Comparison of ENCODE assay signal across 33 cellular contexts in genomic region chr4:95593992-95594391, GRCh38. TPM values are rescaled to one million over a fixed set of nuclear protein-coding genes. Genes with fewer than 3 reads are reported as not detected.
"Had no signal": no experiment of that assay in that cellular context is flagged by ENCODE, and none has a peak within 500 bp of the region (broad histone marks: within the 10 kb centered on the region; RNA-seq: fewer than 3 reads in every experiment).

No MANE protein-coding gene starts in this region.

- H3K27ac Mint-ChIP-seq: activated CD4-positive, alpha-beta memory T cell treated with anti-CD3 and anti-CD28 coated beads for 36 hours; activated CD4-positive, alpha-beta T cell treated with anti-CD3 and anti-CD28 coated beads for 36 hours; activated CD4-positive, alpha-beta T cell treated with anti-CD3 and anti-CD28 coated beads, Interleukin-2, amount 10 ng/mL, durations not matched to agents 24 days and 14 days; activated CD8-positive, alpha-beta memory T cell treated with anti-CD3 and anti-CD28 coated beads, Interleukin-2, amount 10 ng/mL, durations not matched to agents 7 days and 5 days; activated CD8-positive, alpha-beta T cell treated with anti-CD3 and anti-CD28 coated beads, Interleukin-2, amount 10 ng/mL, durations not matched to agents 7 days and 5 days; activated naive CD4-positive, alpha-beta T cell treated with anti-CD3 and anti-CD28 coated beads, Interleukin-2, amount 10 ng/mL, durations not matched to agents 7 days and 5 days; activated naive CD4-positive, alpha-beta T cell treated with anti-CD3 and anti-CD28 coated beads, Interleukin-2, amount 50 U/mL, for 72 hours; activated naive CD8-positive, alpha-beta T cell treated with anti-CD3 and anti-CD28 coated beads, Interleukin-2, amount 10 ng/mL, durations not matched to agents 7 days and 5 days; activated T-cell treated with anti-CD3 and anti-CD28 coated beads, Interleukin-2, amount 50 U/mL, for 72 hours; brain; dendritic cell treated with granulocyte-macrophage colony-stimulating factor and Interleukin-4, amounts not matched to agents 40 ng/mL and 50 ng/mL, for 4 days; effector memory CD8-positive, alpha-beta T cell had no signal

- H3K4me3 Mint-ChIP-seq: activated CD4-positive, alpha-beta memory T cell treated with anti-CD3 and anti-CD28 coated beads for 36 hours; activated CD4-positive, alpha-beta T cell treated with anti-CD3 and anti-CD28 coated beads for 36 hours; activated CD4-positive, alpha-beta T cell treated with anti-CD3 and anti-CD28 coated beads, Interleukin-2, amount 10 ng/mL, durations not matched to agents 24 days and 14 days; activated CD8-positive, alpha-beta memory T cell treated with anti-CD3 and anti-CD28 coated beads, Interleukin-2, amount 10 ng/mL, durations not matched to agents 7 days and 5 days; activated CD8-positive, alpha-beta T cell treated with anti-CD3 and anti-CD28 coated beads, Interleukin-2, amount 10 ng/mL, durations not matched to agents 7 days and 5 days; activated naive CD4-positive, alpha-beta T cell treated with anti-CD3 and anti-CD28 coated beads, Interleukin-2, amount 10 ng/mL, durations not matched to agents 7 days and 5 days; activated naive CD8-positive, alpha-beta T cell treated with anti-CD3 and anti-CD28 coated beads, Interleukin-2, amount 10 ng/mL, durations not matched to agents 7 days and 5 days; activated T-cell treated with anti-CD3 and anti-CD28 coated beads, Interleukin-2, amount 50 U/mL, for 72 hours; brain; central memory CD8-positive, alpha-beta T cell; dendritic cell treated with granulocyte-macrophage colony-stimulating factor and Interleukin-4, amounts not matched to agents 40 ng/mL and 50 ng/mL, for 4 days; effector memory CD8-positive, alpha-beta T cell had no signal

- ATAC-seq: activated CD4-positive, alpha-beta T cell treated with anti-CD3 and anti-CD28 coated beads for 36 hours; activated CD8-positive, alpha-beta memory T cell treated with anti-CD3 and anti-CD28 coated beads, Interleukin-2, amount 10 ng/mL, durations not matched to agents 7 days and 5 days; activated CD8-positive, alpha-beta T cell treated with anti-CD3 and anti-CD28 coated beads, Interleukin-2, amount 10 ng/mL, durations not matched to agents 7 days and 5 days; activated naive CD4-positive, alpha-beta T cell treated with anti-CD3 and anti-CD28 coated beads, Interleukin-2, amount 50 U/mL, for 72 hours; activated T-cell treated with anti-CD3 and anti-CD28 coated beads, Interleukin-2, amount 50 U/mL, for 72 hours; effector memory CD8-positive, alpha-beta T cell; gastroesophageal sphincter; heart right ventricle had no signal

- H3K27me3 ChIP-seq: ascending aorta, breast epithelium, cardiac muscle cell, esophagus squamous epithelium, gastroesophageal sphincter, heart right ventricle had no signal

- H3K4me3 ChIP-seq: ascending aorta, breast epithelium, cardiac muscle cell, coronary artery, esophagus squamous epithelium, gastroesophageal sphincter, heart right ventricle had no signal

- H3K9me3 ChIP-seq: ascending aorta, breast epithelium, esophagus squamous epithelium, gastroesophageal sphincter, heart right ventricle had no signal

- H3K36me3 ChIP-seq: ascending aorta, breast epithelium, cardiac muscle cell, esophagus squamous epithelium, gastroesophageal sphincter, heart right ventricle had no signal

- DNase-seq: activated CD4-positive, alpha-beta memory T cell treated with anti-CD3 and anti-CD28 coated beads for 36 hours; activated CD4-positive, alpha-beta T cell treated with anti-CD3 and anti-CD28 coated beads for 36 hours; activated CD4-positive, CD25-positive, alpha-beta regulatory T cell; activated CD4-positive, CD25-positive, alpha-beta regulatory T cell treated with anti-CD3 and anti-CD28 coated beads, Interleukin-2, amount 50 U/mL, for 72 hours; activated CD8-positive, alpha-beta memory T cell treated with anti-CD3 and anti-CD28 coated beads, Interleukin-2, amount 10 ng/mL, durations not matched to agents 7 days and 5 days; activated CD8-positive, alpha-beta memory T cell treated with anti-CD3 and anti-CD28 coated beads, Interleukin-2, amount 50 U/mL, for 4 hours; activated CD8-positive, alpha-beta T cell treated with anti-CD3 and anti-CD28 coated beads, Interleukin-2, amount 10 ng/mL, durations not matched to agents 7 days and 5 days; activated gamma-delta T cell; activated naive CD4-positive, alpha-beta T cell; activated naive CD4-positive, alpha-beta T cell treated with anti-CD3 and anti-CD28 coated beads, Interleukin-2, amount 10 ng/mL, durations not matched to agents 7 days and 5 days; activated naive CD8-positive, alpha-beta T cell treated with anti-CD3 and anti-CD28 coated beads, Interleukin-2, amount 10 ng/mL, durations not matched to agents 7 days and 5 days; activated T-cell treated with anti-CD3 and anti-CD28 coated beads, Interleukin-2, amount 50 U/mL, for 1 hour; activated T-cell treated with anti-CD3 and anti-CD28 coated beads, Interleukin-2, amount 50 U/mL, for 72 hours; effector CD4-positive, alpha-beta T cell; effector memory CD8-positive, alpha-beta T cell; esophagus squamous epithelium; foreskin melanocyte; heart right ventricle; T-helper 2 cell had no signal

- H3K4me1 ChIP-seq: ascending aorta, breast epithelium, esophagus squamous epithelium, gastroesophageal sphincter, heart right ventricle had no signal

- FAIRE-seq: endothelial cell of umbilical vein had no signal

- H3K27me3 Mint-ChIP-seq: activated CD4-positive, alpha-beta memory T cell treated with anti-CD3 and anti-CD28 coated beads for 36 hours; activated CD4-positive, alpha-beta T cell treated with anti-CD3 and anti-CD28 coated beads for 36 hours; activated naive CD4-positive, alpha-beta T cell treated with anti-CD3 and anti-CD28 coated beads, Interleukin-2, amount 10 ng/mL, durations not matched to agents 7 days and 5 days; brain; central memory CD8-positive, alpha-beta T cell; dendritic cell treated with granulocyte-macrophage colony-stimulating factor and Interleukin-4, amounts not matched to agents 40 ng/mL and 50 ng/mL, for 4 days; effector memory CD8-positive, alpha-beta T cell had no signal

- H3K9me3 Mint-ChIP-seq: activated CD4-positive, alpha-beta memory T cell treated with anti-CD3 and anti-CD28 coated beads for 36 hours; activated CD4-positive, alpha-beta T cell treated with anti-CD3 and anti-CD28 coated beads, Interleukin-2, amount 10 ng/mL, durations not matched to agents 24 days and 14 days; activated naive CD4-positive, alpha-beta T cell treated with anti-CD3 and anti-CD28 coated beads, Interleukin-2, amount 10 ng/mL, durations not matched to agents 7 days and 5 days; activated naive CD4-positive, alpha-beta T cell treated with anti-CD3 and anti-CD28 coated beads, Interleukin-2, amount 50 U/mL, for 72 hours; activated T-cell treated with anti-CD3 and anti-CD28 coated beads, Interleukin-2, amount 50 U/mL, for 72 hours; brain; dendritic cell treated with granulocyte-macrophage colony-stimulating factor and Interleukin-4, amounts not matched to agents 40 ng/mL and 50 ng/mL, for 4 days had no signal

- H3K4me1 Mint-ChIP-seq: activated CD4-positive, alpha-beta T cell treated with anti-CD3 and anti-CD28 coated beads for 36 hours; activated CD4-positive, alpha-beta T cell treated with anti-CD3 and anti-CD28 coated beads, Interleukin-2, amount 10 ng/mL, durations not matched to agents 24 days and 14 days; activated CD8-positive, alpha-beta memory T cell treated with anti-CD3 and anti-CD28 coated beads, Interleukin-2, amount 10 ng/mL, durations not matched to agents 7 days and 5 days; activated naive CD4-positive, alpha-beta T cell treated with anti-CD3 and anti-CD28 coated beads, Interleukin-2, amount 10 ng/mL, durations not matched to agents 7 days and 5 days; activated naive CD8-positive, alpha-beta T cell treated with anti-CD3 and anti-CD28 coated beads, Interleukin-2, amount 10 ng/mL, durations not matched to agents 7 days and 5 days; brain; central memory CD8-positive, alpha-beta T cell had no signal

- H3K36me3 Mint-ChIP-seq: activated CD4-positive, alpha-beta memory T cell treated with anti-CD3 and anti-CD28 coated beads for 36 hours; activated CD8-positive, alpha-beta memory T cell treated with anti-CD3 and anti-CD28 coated beads, Interleukin-2, amount 10 ng/mL, durations not matched to agents 7 days and 5 days; activated naive CD4-positive, alpha-beta T cell treated with anti-CD3 and anti-CD28 coated beads, Interleukin-2, amount 10 ng/mL, durations not matched to agents 7 days and 5 days; activated naive CD4-positive, alpha-beta T cell treated with anti-CD3 and anti-CD28 coated beads, Interleukin-2, amount 50 U/mL, for 72 hours; activated naive CD8-positive, alpha-beta T cell treated with anti-CD3 and anti-CD28 coated beads, Interleukin-2, amount 10 ng/mL, durations not matched to agents 7 days and 5 days; brain had no signal

- H3K27ac ChIP-seq: ascending aorta, breast epithelium, cardiac muscle cell, coronary artery, epithelial cell of prostate, esophagus squamous epithelium, gastroesophageal sphincter, heart right ventricle had no signal

RNA-seq across cellular contexts. Expression of gene UNC5C, which starts 45.2 kb away (rescaled TPM):
- total RNA-seq: activated CD4-positive, alpha-beta memory T cell treated with anti-CD3 and anti-CD28 coated beads for 36 hours; activated CD4-positive, alpha-beta T cell treated with anti-CD3 and anti-CD28 coated beads, Interleukin-2, amount 10 ng/mL, durations not matched to agents 24 days and 14 days; activated CD8-positive, alpha-beta memory T cell treated with anti-CD3 and anti-CD28 coated beads for 36 hours; activated CD8-positive, alpha-beta memory T cell treated with anti-CD3 and anti-CD28 coated beads, Interleukin-2, amount 10 ng/mL, durations not matched to agents 7 days and 5 days; activated CD8-positive, alpha-beta T cell treated with anti-CD3 and anti-CD28 coated beads, Interleukin-2, amount 10 ng/mL, durations not matched to agents 7 days and 5 days; activated naive CD4-positive, alpha-beta T cell treated with anti-CD3 and anti-CD28 coated beads, Interleukin-2, amount 50 U/mL, for 72 hours; activated naive CD8-positive, alpha-beta T cell treated with anti-CD3 and anti-CD28 coated beads, Interleukin-2, amount 10 ng/mL, durations not matched to agents 7 days and 5 days; T-helper 1 cell treated with Interleukin-12 subunit alpha and Interleukin-12 subunit beta and Interleukin-4 antibody, amounts not matched to agents 30 ng/mL and 1 ng/mL, for 36 hours had no signal
